In the genomic region with DNA sequence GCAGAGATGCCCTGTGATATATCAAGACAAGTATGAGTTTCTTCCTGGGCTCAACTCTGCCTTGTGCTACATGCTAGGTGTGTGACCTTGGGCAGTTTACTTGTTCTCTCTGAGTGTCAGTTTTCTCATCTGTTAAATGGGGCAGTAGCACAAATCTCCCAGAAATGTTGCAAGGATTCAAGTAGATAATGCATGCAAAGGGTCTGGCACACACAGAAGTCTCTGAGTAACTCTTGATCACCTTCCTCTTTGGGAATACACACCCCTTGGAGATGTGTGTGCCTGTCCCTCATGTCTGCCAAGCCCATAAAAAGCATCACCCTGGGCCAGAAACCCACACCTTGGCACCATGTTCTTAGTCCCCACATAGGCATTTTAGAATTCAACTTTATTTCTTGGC, we compare ENCODE assay signal across 1 cellular context.
TF ChIP-seq lines count a peak whose summit lies in the region.

No MANE protein-coding gene starts in this region.

TF ChIP-seq in SK-N-SH treated with all-trans-retinoic acid at 6 μM for 48 hours, 23 proteins besides CTCF, POLR2A, EP300 and RAD21 (continued from another document):
- TF ChIP-seq TSHZ2 (CRISPR knock-in tag; IDR thresholded peaks at IDR 0.05) (no peak), ZNF565 (CRISPR knock-in tag; conservative IDR thresholded peaks at IDR 0.05; ENCODE audit: low read depth) (no peak), BACH2 (CRISPR knock-in tag; IDR thresholded peaks at IDR 0.05; ENCODE audit: borderline replicate concordance) (no peak), ARNTL (CRISPR knock-in tag; IDR thresholded peaks at IDR 0.05; ENCODE audit: borderline replicate concordance, low read depth) (no peak), ZC3H10 (CRISPR knock-in tag; IDR thresholded peaks at IDR 0.05) (no peak), ZFP3 (CRISPR knock-in tag; IDR thresholded peaks at IDR 0.05) (no peak), ZNF8 (CRISPR knock-in tag; IDR thresholded peaks at IDR 0.05) (no peak), ZFP30 (CRISPR knock-in tag; IDR thresholded peaks at IDR 0.05) (no peak), TCF4 (CRISPR knock-in tag; IDR thresholded peaks at IDR 0.05; ENCODE audit: borderline replicate concordance) (no peak), PPARA (CRISPR knock-in tag; IDR thresholded peaks at IDR 0.05; ENCODE audit: borderline replicate concordance) (no peak), ESRRG (CRISPR knock-in tag; IDR thresholded peaks at IDR 0.05) (no peak)
- TF ChIP-seq, protein P1, sequence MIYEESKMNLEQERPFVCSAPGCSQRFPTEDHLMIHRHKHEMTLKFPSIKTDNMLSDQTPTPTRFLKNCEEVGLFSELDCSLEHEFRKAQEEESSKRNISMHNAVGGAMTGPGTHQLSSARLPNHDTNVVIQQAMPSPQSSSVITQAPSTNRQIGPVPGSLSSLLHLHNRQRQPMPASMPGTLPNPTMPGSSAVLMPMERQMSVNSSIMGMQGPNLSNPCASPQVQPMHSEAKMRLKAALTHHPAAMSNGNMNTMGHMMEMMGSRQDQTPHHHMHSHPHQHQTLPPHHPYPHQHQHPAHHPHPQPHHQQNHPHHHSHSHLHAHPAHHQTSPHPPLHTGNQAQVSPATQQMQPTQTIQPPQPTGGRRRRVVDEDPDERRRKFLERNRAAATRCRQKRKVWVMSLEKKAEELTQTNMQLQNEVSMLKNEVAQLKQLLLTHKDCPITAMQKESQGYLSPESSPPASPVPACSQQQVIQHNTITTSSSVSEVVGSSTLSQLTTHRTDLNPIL (CRISPR knock-in tag; IDR thresholded peaks at IDR 0.05; ENCODE audit: low read depth): no peak
